ENCODE assay signal across 12 cellular contexts in genomic region chr4:90078440-90078839, GRCh38. TPM values are rescaled to one million over a fixed set of nuclear protein-coding genes. Genes with fewer than 3 reads are reported as not detected.
DNase-seq lines count a peak whose midpoint lies in the region; ATAC-seq lines count a peak whose summit lies in the region.
"Had no signal": no experiment of that assay in that cellular context is flagged by ENCODE, and none has a peak within 500 bp of the region (broad histone marks: within the 10 kb centered on the region; RNA-seq: fewer than 3 reads in every experiment).

No MANE protein-coding gene starts in this region.

- H3K4me1 Mint-ChIP-seq in stimulated activated naive CD8-positive, alpha-beta T cell treated with anti-CD3 and anti-CD28 coated beads, Interleukin-15, amount 100 ng/mL, for 72 hours, result no peaks in the 10 kb centered on the region

- H3K27me3 Mint-ChIP-seq in stimulated activated naive CD8-positive, alpha-beta T cell treated with anti-CD3 and anti-CD28 coated beads, Interleukin-15, amount 100 ng/mL, for 72 hours, result peaks cover 13% of the 10 kb centered on the region

- no peaks in the 10 kb centered on the region for H3K9me3 Mint-ChIP-seq in stimulated activated naive CD8-positive, alpha-beta T cell treated with anti-CD3 and anti-CD28 coated beads, Interleukin-15, amount 100 ng/mL, for 72 hours
- H3K9me3 Mint-ChIP-seq: neural progenitor cell had no signal

- DNase-seq in renal cortical epithelial cell (ENCODE audit: low read depth), result peak; percentile 25
- no peak for DNase-seq in NOMO-1 (lab: John Stamatoyannopoulos, UW; ENCODE audit: unreplicated experiment in 2 of 2)
- DNase-seq in D341Med (ENCODE audit: low spot score), result no peak
- no peak for DNase-seq in stimulated activated naive CD8-positive, alpha-beta T cell treated with anti-CD3 and anti-CD28 coated beads, Interleukin-15, amount 100 ng/mL, for 72 hours
- DNase-seq: cortex of kidney, left colon, NCI-H187 treated with DMSO at 0.1 percent for 48 hours had no signal

- H3K27ac Mint-ChIP-seq in stimulated activated naive CD8-positive, alpha-beta T cell treated with anti-CD3 and anti-CD28 coated beads, Interleukin-15, amount 100 ng/mL, for 72 hours, result no peak overlapping the region
- H3K27ac Mint-ChIP-seq: neural progenitor cell had no signal

- no peak overlapping the region for H3K4me3 Mint-ChIP-seq in stimulated activated naive CD8-positive, alpha-beta T cell treated with anti-CD3 and anti-CD28 coated beads, Interleukin-15, amount 100 ng/mL, for 72 hours
- H3K4me3 Mint-ChIP-seq: neural progenitor cell had no signal

- peak; percentile 89 for ATAC-seq in GM18907 (IDR thresholded peaks at IDR 0.05; ENCODE audit: unreplicated experiment)
- peak; percentile 67 for ATAC-seq in GM21825 (IDR thresholded peaks at IDR 0.05; ENCODE audit: unreplicated experiment)
- ATAC-seq in HG03521 (IDR thresholded peaks at IDR 0.05; ENCODE audit: unreplicated experiment), result peak; percentile 59
- no peak for ATAC-seq in stimulated activated naive CD8-positive, alpha-beta T cell treated with anti-CD3 and anti-CD28 coated beads, Interleukin-15, amount 100 ng/mL, for 72 hours
- ATAC-seq: left colon had no signal

RNA-seq across cellular contexts. Expression of gene CCSER1, which starts 48.8 kb away (rescaled TPM):
- total RNA-seq in renal cortical epithelial cell, result 2.4 and 5.7 TPM in 2 replicates
- total RNA-seq: T-helper 2 cell treated with Interferon-gamma antibody and Interleukin-4, amounts not matched to agents 100 ng/mL and 5 ng/mL, for 36 hours had no signal
